Comparison of ENCODE assay signal across 9 cellular contexts in the genomic region with DNA sequence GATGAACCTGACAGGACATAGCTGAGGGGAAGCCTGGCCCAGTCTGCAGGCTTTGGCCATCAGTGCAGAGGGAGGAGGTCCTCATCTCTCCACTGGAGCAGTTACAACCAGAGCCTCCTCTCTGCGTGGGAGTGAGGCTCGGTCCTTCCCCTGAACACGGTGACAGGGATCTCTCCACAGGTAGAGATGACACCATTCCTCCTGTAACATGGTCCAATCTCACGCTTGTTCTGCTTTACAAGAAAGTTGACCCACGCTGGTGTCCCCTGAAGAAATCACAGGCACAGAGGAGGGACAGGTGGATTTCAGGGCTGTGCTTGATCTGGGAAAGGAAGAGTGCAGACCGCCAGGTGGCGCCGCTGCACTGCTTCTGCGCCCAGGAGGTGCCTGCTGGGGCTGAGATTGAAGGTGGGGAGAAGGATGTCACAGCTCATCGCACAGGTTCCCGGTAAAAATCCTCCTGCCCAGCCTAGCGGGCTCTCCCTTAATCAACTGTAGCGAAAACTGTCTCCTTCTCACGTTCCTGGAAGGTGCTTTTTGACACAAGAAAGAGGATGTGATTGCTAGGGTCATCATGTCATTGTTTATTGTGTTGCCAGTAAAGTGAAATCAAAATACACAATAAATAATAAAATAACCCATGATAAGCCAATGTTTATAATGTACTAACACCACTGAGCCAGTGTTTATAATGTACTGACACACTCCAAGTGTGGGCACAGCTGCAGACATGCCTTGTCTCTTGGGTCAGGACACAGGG. TPM values are rescaled to one million over a fixed set of nuclear protein-coding genes. Genes with fewer than 3 reads are reported as not detected.
A peak's percentile ranks its signal among the peaks of the same experiment; 100 is the strongest.
DNase-seq lines count a peak whose midpoint lies in the region; ATAC-seq, FAIRE-seq and TF ChIP-seq lines count a peak whose summit lies in the region.
"Had no signal": no experiment of that assay in that cellular context is flagged by ENCODE, and none has a peak within 500 bp of the region (broad histone marks: within the 10 kb centered on the region; RNA-seq: fewer than 3 reads in every experiment).

No MANE protein-coding gene starts in this region.

- H2AFZ ChIP-seq in keratinocyte (ENCODE audit: control insufficient read depth, low read length) = no peak overlapping the region

- peak overlapping the region; percentile 20 for H3K4me2 ChIP-seq in keratinocyte (ENCODE audit: control insufficient read depth, extremely low read depth, insufficient read depth, low read depth, low read length)

- H3K9ac ChIP-seq in keratinocyte (ENCODE audit: control insufficient read depth, extremely low read depth, insufficient read depth, low read length) = no peak overlapping the region

- BruUV-seq in A673 (replicated peaks; lab: Mats Ljungman, UMichigan) = no TSS peak

- TF ChIP-seq CTCF in A673 (conservative IDR thresholded peaks at IDR 0.05; ENCODE audit: low read depth, low read length) (peak; percentile 91), bronchial epithelial cell (IDR thresholded peaks at IDR 0.05; ENCODE audit: insufficient read depth, low read length, severe bottlenecking) (peak; percentile 95), keratinocyte (optimal IDR thresholded peaks at IDR 0.05 in 1 of 3, IDR thresholded peaks at IDR 0.05 in 1 of 3, conservative IDR thresholded peaks at IDR 0.05 in 1 of 3; ENCODE audit: extremely low read depth in 1 of 3, insufficient read depth in 2 of 3, low read length in 3 of 3) (peak; percentile 93 to 99 (median 96))

- no peaks in the 10 kb centered on the region for H3K79me2 ChIP-seq in keratinocyte (ENCODE audit: control insufficient read depth, insufficient read depth, low read length)

- no peaks in the 10 kb centered on the region for H4K20me1 ChIP-seq in keratinocyte (ENCODE audit: control insufficient read depth, extremely low read depth, insufficient read depth, low read length)

- H3K36me3 ChIP-seq in A673 (ENCODE audit: insufficient read depth, low read length, poor library complexity, severe bottlenecking) (no peaks in the 10 kb centered on the region), bronchial epithelial cell (ENCODE audit: control insufficient read depth, insufficient read depth, low read length) (no peaks in the 10 kb centered on the region), keratinocyte (ENCODE audit: control insufficient read depth in 2 of 2, extremely low read depth in 1 of 2, insufficient read depth in 2 of 2, low read length in 2 of 2) (no peaks in the 10 kb centered on the region)

- H3K27ac ChIP-seq in A673 (ENCODE audit: low read depth, low read length, poor library complexity, severe bottlenecking) (no peak overlapping the region), keratinocyte (ENCODE audit: control insufficient read depth, insufficient read depth, low read length) (no peak overlapping the region)

- H3K9me3 ChIP-seq in A673 (ENCODE audit: low read depth, low read length, poor library complexity, severe bottlenecking) (no peaks in the 10 kb centered on the region), keratinocyte (ENCODE audit: control insufficient read depth, low read depth, low read length) (no peaks in the 10 kb centered on the region)

- intact Hi-C loops in A673 (cut with micrococcal nuclease; ENCODE audit: unreplicated experiment) = loop anchor here (1.0 to 5.0 kb wide), 4 partner anchors 118 to 323 kb away; no protein-coding TSS in a partner anchor

- H3K4me3 ChIP-seq in A673 (ENCODE audit: low read depth, low read length, poor library complexity, severe bottlenecking) (no peak overlapping the region), bronchial epithelial cell (ENCODE audit: low read depth, low read length) (no peak overlapping the region), keratinocyte (ENCODE audit: control insufficient read depth in 2 of 3, extremely low read depth in 1 of 3, insufficient read depth in 2 of 3, low read depth in 1 of 3, low read length in 3 of 3) (no peak overlapping the region)

- POLR2A ChIA-PET in A673 (lab: Charles Lee; ENCODE audit: low non-redundant PET) = no interaction called here

- H3K4me1 ChIP-seq in A673 (ENCODE audit: insufficient read depth, low read length, poor library complexity, severe bottlenecking) = no peaks in the 10 kb centered on the region
- H3K4me1 ChIP-seq in keratinocyte (ENCODE audit: control insufficient read depth, extremely low read depth, insufficient read depth, low read length) = peaks cover 4% of the 10 kb centered on the region

- CTCF ChIA-PET in A673 (lab: Charles Lee) = interaction anchor here (0.5 to 1.5 kb wide), 2 partner anchors 154 to 165 kb away, joined by 7 to 10 read pairs; no protein-coding TSS in a partner anchor

- peaks cover 67% of the 10 kb centered on the region for H3K27me3 ChIP-seq in A673 (replicated peaks; ENCODE audit: insufficient read depth, low read depth, low read length, poor library complexity)
- H3K27me3 ChIP-seq in bronchial epithelial cell (ENCODE audit: control insufficient read depth, insufficient read depth, low read length) = peaks cover 10% of the 10 kb centered on the region
- H3K27me3 ChIP-seq in keratinocyte (ENCODE audit: control insufficient read depth, extremely low read depth, insufficient read depth, low read length) = peaks cover 31% of the 10 kb centered on the region

- H3K9me1 ChIP-seq in keratinocyte (ENCODE audit: control insufficient read depth, extremely low read depth, insufficient read depth, low read length) = no peaks in the 10 kb centered on the region

- dilution Hi-C loops in keratinocyte (cut with MboI; ENCODE audit: extremely low pct_ligation_motif_present, low sequenced_read_pairs) = loop anchor here (10.0 kb wide), 1 partner anchor 167 kb away; no protein-coding TSS in a partner anchor

- FAIRE-seq in bronchial epithelial cell (lab: Jason Lieb, UNC) (no peak), keratinocyte (lab: Jason Lieb, UNC) (peak; percentile 48)

- DNase-seq in A673 (ENCODE audit: low spot score) (peak; percentile 66), NCI-H2196 treated with DMSO at 0.1 percent for 48 hours (lab: John Stamatoyannopoulos, UW; ENCODE audit: unreplicated experiment) (peak; percentile 33), bronchial epithelial cell (ENCODE audit: low read depth) (peak; percentile 56), keratinocyte (ENCODE audit: low read depth, low spot score) (peak; percentile 36)
- peak; percentile 67 for DNase-seq in activated CD4-positive, CD25-positive, alpha-beta regulatory T cell treated with anti-CD3 and anti-CD28 coated beads, Interleukin-2, amount 50 U/mL, for 16 hours (ENCODE audit: low read depth, low spot score)
- peak; percentile 84 to 88 for DNase-seq in stimulated activated CD4-positive, alpha-beta T cell treated with anti-CD3 and anti-CD28 coated beads, Interleukin-1b, Interleukin-23, amount 100 ng/mL, for 4 hours (ENCODE audit: low read depth in 2 of 2)

- ATAC-seq in GM19023 (IDR thresholded peaks at IDR 0.05; ENCODE audit: unreplicated experiment) (peak; percentile 57), HG03139 (IDR thresholded peaks at IDR 0.05; ENCODE audit: unreplicated experiment) (no peak)

RNA-seq across cellular contexts. Expression of gene HLA-G, which starts 20.4 kb away (rescaled TPM):
- total RNA-seq in A673 (2021) (not detected in 2 replicates), bronchial epithelial cell (4.9 and 13.2 TPM in 2 replicates)
- 0.84 to 1.9 TPM (median 0.89 TPM) in 3 replicates for polyA plus RNA-seq in keratinocyte
- 9.7 TPM for polyA plus RNA-seq in keratinocyte (2011; ENCODE audit: low read depth)
- 0.65 and 0.68 TPM in 2 replicates for polyA plus RNA-seq in keratinocyte (2011; cell fraction: cytosol; rRNA removed)
- polyA plus RNA-seq in keratinocyte (2011; cell fraction: nucleus; rRNA removed) = 2.3 and 3.8 TPM in 2 replicates
- 1.0 and 10.0 TPM in 2 replicates for polyA plus RNA-seq in keratinocyte (2012; ENCODE audit: low replicate concordance)
- 0.10 to 1.7 TPM in 2 of 3 replicates, not detected in the other for polyA minus RNA-seq in keratinocyte
- not detected for polyA minus RNA-seq in keratinocyte (2011; cell fraction: cytosol; rRNA and poly(A)+ RNA removed)
- polyA minus RNA-seq in keratinocyte (2011; cell fraction: nucleus; rRNA and poly(A)+ RNA removed) = 0.70 and 0.74 TPM in 2 replicates
- total RNA-seq: temporal lobe had no signal

Comparison
In these comparisons a context has a peak if more than half of its experiments do, and no peak if none do; other contexts are left out.
1. DNase-seq: peak in every context shown above with its lines; median percentile 86 in stimulated activated CD4-positive, alpha-beta T cell treated with anti-CD3 and anti-CD28 coated beads, Interleukin-1b, Interleukin-23, amount 100 ng/mL, for 4 hours; 67 in activated CD4-positive, CD25-positive, alpha-beta regulatory T cell treated with anti-CD3 and anti-CD28 coated beads, Interleukin-2, amount 50 U/mL, for 16 hours; 66 in A673; 56 in bronchial epithelial cell; 36 in keratinocyte; 33 in NCI-H2196 treated with DMSO at 0.1 percent for 48 hours.